ENCODE assay signal across 8 cellular contexts in the genomic region with DNA sequence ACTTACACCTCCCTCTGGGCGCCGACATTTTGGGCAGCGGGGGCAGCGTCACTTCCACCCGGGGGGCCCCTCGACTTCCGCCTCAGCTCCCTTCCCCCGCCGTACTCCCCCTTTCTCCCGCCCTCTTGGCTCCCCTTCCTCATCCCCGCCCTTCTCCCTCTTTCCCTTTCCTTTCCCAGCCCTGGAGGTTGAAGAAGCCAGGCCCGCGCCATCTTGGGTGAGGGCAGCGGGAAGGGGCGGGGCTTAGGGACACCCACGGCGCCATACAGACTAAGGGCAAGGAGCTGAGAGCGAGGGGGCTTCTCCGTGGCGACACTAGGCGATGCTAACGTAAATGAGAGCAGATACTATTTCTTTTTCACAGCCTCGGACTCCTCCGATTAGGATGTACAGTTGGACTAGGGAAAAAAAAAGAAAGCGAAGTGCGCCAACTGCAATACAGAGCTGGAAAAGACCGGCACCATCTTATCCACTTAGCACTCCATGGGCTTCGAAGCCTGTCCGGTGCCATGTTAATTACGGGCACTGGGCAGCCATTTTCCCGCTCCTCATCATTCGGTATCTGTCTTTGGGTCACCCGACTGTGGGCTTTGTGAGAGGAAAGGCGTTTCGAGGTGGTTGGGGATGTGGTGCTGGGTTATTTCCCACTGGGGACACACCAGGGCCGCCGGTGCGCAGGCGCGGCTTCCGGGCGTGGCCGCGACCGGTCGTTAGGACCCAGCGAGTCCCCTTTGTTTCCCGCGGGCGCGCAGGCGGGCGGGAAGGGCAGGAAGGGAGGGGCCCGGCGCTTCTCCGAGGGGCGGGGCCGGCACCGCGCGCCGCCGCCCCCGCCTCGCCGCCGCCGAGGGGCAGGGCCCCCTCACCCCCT. TPM values are rescaled to one million over a fixed set of nuclear protein-coding genes. Genes with fewer than 3 reads are reported as not detected.
DNase-seq lines count a peak whose midpoint lies in the region; ATAC-seq and TF ChIP-seq lines count a peak whose summit lies in the region.

A gene with protein sequence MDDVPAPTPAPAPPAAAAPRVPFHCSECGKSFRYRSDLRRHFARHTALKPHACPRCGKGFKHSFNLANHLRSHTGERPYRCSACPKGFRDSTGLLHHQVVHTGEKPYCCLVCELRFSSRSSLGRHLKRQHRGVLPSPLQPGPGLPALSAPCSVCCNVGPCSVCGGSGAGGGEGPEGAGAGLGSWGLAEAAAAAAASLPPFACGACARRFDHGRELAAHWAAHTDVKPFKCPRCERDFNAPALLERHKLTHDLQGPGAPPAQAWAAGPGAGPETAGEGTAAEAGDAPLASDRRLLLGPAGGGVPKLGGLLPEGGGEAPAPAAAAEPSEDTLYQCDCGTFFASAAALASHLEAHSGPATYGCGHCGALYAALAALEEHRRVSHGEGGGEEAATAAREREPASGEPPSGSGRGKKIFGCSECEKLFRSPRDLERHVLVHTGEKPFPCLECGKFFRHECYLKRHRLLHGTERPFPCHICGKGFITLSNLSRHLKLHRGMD (minus strand): TSS at position 50 of the 868 bp plus-strand sequence. CDS start 1,652 bp downstream, outside the sequence.
A gene with protein sequence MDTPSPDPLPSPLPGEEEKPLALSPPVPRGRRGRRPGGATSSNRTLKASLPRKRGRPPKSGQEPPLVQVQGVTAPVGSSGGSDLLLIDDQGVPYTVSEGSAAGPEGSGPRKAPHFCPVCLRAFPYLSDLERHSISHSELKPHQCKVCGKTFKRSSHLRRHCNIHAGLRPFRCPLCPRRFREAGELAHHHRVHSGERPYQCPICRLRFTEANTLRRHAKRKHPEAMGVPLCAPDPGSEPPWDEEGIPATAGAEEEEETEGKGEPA (plus strand): TSS at position 821 of the 868 bp plus-strand sequence. CDS start 1,825 bp downstream, outside the sequence.

- intact Hi-C loops in Panc1 (cut with micrococcal nuclease; ENCODE audit: unreplicated experiment) = no loop called here

- peak within 1 kb of the TSS; percentile 92 for H3K9ac ChIP-seq in KMS-11

- no peaks in the 10 kb centered on the region for H3K27me3 Mint-ChIP-seq in activated T-cell treated with anti-CD3 and anti-CD28 coated beads, Interleukin-2, amount 50 U/mL, for 24 hours

- H3K27me3 ChIP-seq in KMS-11 (ENCODE audit: insufficient read depth, low read depth) (no peaks in the 10 kb centered on the region), Panc1 (ENCODE audit: control insufficient read depth, insufficient read depth, low read length) (no peaks in the 10 kb centered on the region), esophagus (ENCODE audit: control insufficient read depth in 1 of 2, insufficient read depth in 2 of 2, low read length in 2 of 2) (no peaks in the 10 kb centered on the region), muscle layer of duodenum (ENCODE audit: low read depth, low read length) (no peaks in the 10 kb centered on the region)

- peaks cover 52% of the 10 kb centered on the region for H3K36me3 Mint-ChIP-seq in activated T-cell treated with anti-CD3 and anti-CD28 coated beads, Interleukin-2, amount 50 U/mL, for 24 hours (ENCODE audit: low read depth)

- H3K79me2 ChIP-seq in KMS-11 (ENCODE audit: insufficient read depth, low read depth) = no peaks in the 10 kb centered on the region

- H3K36me3 ChIP-seq in KMS-11 (ENCODE audit: insufficient read depth) (no peaks in the 10 kb centered on the region), Panc1 (ENCODE audit: control insufficient read depth, insufficient read depth, low read length) (no peaks in the 10 kb centered on the region; the same call in 1 of the 2 replicates), esophagus (ENCODE audit: control insufficient read depth in 2 of 2, insufficient read depth in 2 of 2, low read length in 1 of 2) (peaks cover 0 to 21% of the 10 kb centered on the region in 2 donors), muscle layer of duodenum (ENCODE audit: control insufficient read depth in 1 of 2, insufficient read depth in 2 of 2, low read length in 2 of 2) (peaks cover 17 to 25% of the 10 kb centered on the region in 2 donors)

- ATAC-seq in GM21723 (IDR thresholded peaks at IDR 0.05; ENCODE audit: unreplicated experiment) (peak; percentile 52), Panc1 (peak; percentile 90)

- POLR2A ChIA-PET in Panc1 (lab: Charles Lee) = interaction anchor here (0.5 to 1.6 kb wide), 7 partner anchors 10 to 192 kb away, joined by 3 to 12 read pairs (median 4); a partner anchor contains a TSS

- peaks cover 4% of the 10 kb centered on the region for H3K9me3 Mint-ChIP-seq in activated T-cell treated with anti-CD3 and anti-CD28 coated beads, Interleukin-2, amount 50 U/mL, for 24 hours

- in situ Hi-C loops in Panc1 (cut with HindIII; ENCODE audit: low pct_unique_long_range_greater_than_20kb, low sequenced_read_pairs) = no loop called here

- CTCF ChIA-PET in Panc1 (lab: Charles Lee) = interaction anchor here (0.6 to 0.8 kb wide), 2 partner anchors 20 to 30 kb away, joined by 5 to 7 read pairs; no protein-coding TSS in a partner anchor

- peak within 1 kb of the TSS; percentile 95 for H3K4me2 ChIP-seq in KMS-11

- H2AFZ ChIP-seq in KMS-11 (ENCODE audit: low read depth) = peak within 1 kb of the TSS; percentile 97

- no peaks in the 10 kb centered on the region for H4K20me1 ChIP-seq in KMS-11 (ENCODE audit: insufficient read depth)

- TF ChIP-seq CTCF in KMS-11 (conservative IDR thresholded peaks at IDR 0.05; ENCODE audit: low read depth, low read length) (no peak), Panc1 (IDR thresholded peaks at IDR 0.05) (no peak)

- H3K4me1 ChIP-seq in KMS-11 (ENCODE audit: low read depth, poor library complexity, severe bottlenecking) = peaks cover 6% of the 10 kb centered on the region
- peaks cover 14% of the 10 kb centered on the region for H3K4me1 ChIP-seq in Panc1 (ENCODE audit: control insufficient read depth, insufficient read depth, low read length)
- peaks cover 0 to 6% of the 10 kb centered on the region in 2 donors for H3K4me1 ChIP-seq in esophagus (ENCODE audit: control insufficient read depth in 2 of 2, insufficient read depth in 2 of 2, low read length in 1 of 2)
- H3K4me1 ChIP-seq in muscle layer of duodenum (ENCODE audit: control insufficient read depth in 1 of 2, insufficient read depth in 2 of 2, low read length in 2 of 2) = peaks cover 10 to 12% of the 10 kb centered on the region in 2 donors

- 0 to 1% methylated on average over 43 to 68 of the region's 68 CpGs for WGBS in esophagus, 2 donors

- H3K27ac ChIP-seq in KMS-11 (peak within 1 kb of the TSS; percentile 84), Panc1 (ENCODE audit: low read length) (peak within 1 kb of the TSS; percentile 100), esophagus (ENCODE audit: low read depth in 2 of 2, low read length in 1 of 2) (peak within 1 kb of the TSS; percentile 86 to 100), muscle layer of duodenum (ENCODE audit: low read length) (peak within 1 kb of the TSS; percentile 89)

- H3K4me3 Mint-ChIP-seq in activated T-cell treated with anti-CD3 and anti-CD28 coated beads, Interleukin-2, amount 50 U/mL, for 24 hours = peak within 1 kb of the TSS; percentile 97

- H3K27ac Mint-ChIP-seq in activated T-cell treated with anti-CD3 and anti-CD28 coated beads, Interleukin-2, amount 50 U/mL, for 24 hours = peak within 1 kb of the TSS; percentile 100

- DNase-seq in DMS153 treated with DMSO at 0.1 percent for 48 hours (lab: John Stamatoyannopoulos, UW; ENCODE audit: unreplicated experiment) (peak; percentile 90), Panc1 (ENCODE audit: low read depth, low spot score) (peak; percentile 94)
- DNase-seq in activated T-cell treated with anti-CD3 and anti-CD28 coated beads, Interleukin-2, amount 50 U/mL, for 24 hours = peak; percentile 98
- peak; percentile 92 for DNase-seq in stimulated activated CD8-positive, alpha-beta memory T cell treated with anti-CD3 and anti-CD28 coated beads, Interleukin-7, amount 100 ng/mL, for 24 hours (ENCODE audit: low read depth)

- no peak within 1 kb of the TSS for H3K4me3 ChIP-seq in KMS-11 (IDR thresholded peaks at IDR 0.05; ENCODE audit: insufficient read depth, low read depth, low read length)
- peak within 1 kb of the TSS; percentile 79 to 85 for H3K4me3 ChIP-seq in Panc1 (ENCODE audit: low read depth in 2 of 2, low read length in 2 of 2)
- peak within 1 kb of the TSS; percentile 57 to 78 for H3K4me3 ChIP-seq in esophagus (ENCODE audit: low read depth in 1 of 2, low read length in 2 of 2)
- peak within 1 kb of the TSS; percentile 62 to 85 for H3K4me3 ChIP-seq in muscle layer of duodenum (ENCODE audit: low read depth in 1 of 2, low read length in 2 of 2)

- H3K9me3 ChIP-seq in Panc1 (ENCODE audit: control insufficient read depth, insufficient read depth, low read depth, low read length) (no peaks in the 10 kb centered on the region), esophagus (ENCODE audit: control insufficient read depth in 2 of 2, insufficient read depth in 1 of 2, low read depth in 1 of 2, low read length in 1 of 2) (no peaks in the 10 kb centered on the region), muscle layer of duodenum (ENCODE audit: control insufficient read depth in 1 of 2, low read length in 2 of 2) (no peaks in the 10 kb centered on the region)

- BruUV-seq in Panc1 (replicated peaks; lab: Mats Ljungman, UMichigan) = no TSS peak

- H3K4me1 Mint-ChIP-seq in activated T-cell treated with anti-CD3 and anti-CD28 coated beads, Interleukin-2, amount 50 U/mL, for 24 hours (ENCODE audit: low read depth) = peaks cover 38% of the 10 kb centered on the region

RNA-seq across cellular contexts. Expression of the first gene that starts in this region (rescaled TPM):
- 28.5 TPM for total RNA-seq in Panc1 (2021; ENCODE audit: unreplicated experiment)
- 31.1 TPM for polyA plus RNA-seq in Panc1 (2012; ENCODE audit: insufficient read length)
- 10 to 100 TPM in 1 of 2 donors, 1 to 10 TPM in 1; 7.2 to 10.9 TPM for polyA plus RNA-seq in esophagus

RNA-seq across cellular contexts. Expression of the second gene that starts in this region (rescaled TPM):
- total RNA-seq in Panc1 (2021; ENCODE audit: unreplicated experiment) = 26.4 TPM
- polyA plus RNA-seq in Panc1 (2012; ENCODE audit: insufficient read length) = 25.3 TPM
- 10 to 100 TPM; 24.6 to 30.5 TPM for polyA plus RNA-seq in esophagus
